27 cellular contexts compared by ENCODE assay signal in genomic region chrX:42028113-42028512, GRCh38.
DNase-seq lines count a peak whose midpoint lies in the region; ATAC-seq and TF ChIP-seq lines count a peak whose summit lies in the region.
"Had no signal": no experiment of that assay in that cellular context is flagged by ENCODE, and none has a peak within 500 bp of the region (broad histone marks: within the 10 kb centered on the region; RNA-seq: fewer than 3 reads in every experiment).

No MANE protein-coding gene starts in this region.

- TF ChIP-seq CTCF in transverse colon (IDR thresholded peaks at IDR 0.05), result no peak
- no peak for TF ChIP-seq CTCF in sigmoid colon (IDR thresholded peaks at IDR 0.05)

- DNase-seq in HT1080 (ENCODE audit: low read depth), result peak; percentile 3
- peak; percentile 18 for DNase-seq in SK-MEL-5 (ENCODE audit: low read depth, low spot score)
- peak; percentile 4 for DNase-seq in iPS-NIHi11 (ENCODE audit: low spot score)
- DNase-seq in transverse colon, result no peak
- no peak for DNase-seq in sigmoid colon
- DNase-seq in effector memory CD4-positive, alpha-beta T cell, result no peak
- DNase-seq: activated CD8-positive, alpha-beta T cell treated with anti-CD3 and anti-CD28 coated beads, Interleukin-2, amount 10 ng/mL, durations not matched to agents 7 days and 5 days; activated naive CD8-positive, alpha-beta T cell treated with anti-CD3 and anti-CD28 coated beads, Interleukin-2, amount 50 U/mL, for 24 hours; CD4-positive, CD25-positive, alpha-beta regulatory T cell; gastrocnemius medialis; hippocampal formation; left ventricle myocardium inferior; naive B cell; NCI-H1105 treated with DMSO at 0.1 percent for 48 hours; NCI-H2029 treated with DMSO at 0.1 percent for 48 hours; NCI-H2227 treated with DMSO at 0.1 percent for 48 hours; NCI-H69; SIG-M5; stimulated activated naive B cell treated with anti-CD40 and anti-IgM and Interleukin-4, amounts not matched to agents 10 μg/mL and 1 μg/mL and 100 μg/mL, for 72 hours; T-helper 1 cell; uterus had no signal

- H3K9me3 ChIP-seq in transverse colon (no peaks in the 10 kb centered on the region), sigmoid colon (no peaks in the 10 kb centered on the region)
- no peaks in the 10 kb centered on the region for H3K9me3 ChIP-seq in effector memory CD4-positive, alpha-beta T cell (ENCODE audit: control insufficient read depth, low read length)
- H3K9me3 ChIP-seq: gastrocnemius medialis, left ventricle myocardium inferior, Peyer's patch, prostate gland, thoracic aorta, uterus had no signal

- no peak for TF ChIP-seq EP300 in transverse colon (IDR thresholded peaks at IDR 0.05; ENCODE audit: low read depth)
- TF ChIP-seq EP300 in sigmoid colon (IDR thresholded peaks at IDR 0.05), result no peak

- TF ChIP-seq POLR2A in transverse colon (IDR thresholded peaks at IDR 0.05) (no peak), sigmoid colon (IDR thresholded peaks at IDR 0.05) (no peak)

- H3K27ac ChIP-seq in transverse colon (peak overlapping the region in 3 of 4 donors; percentile 5 to 66 (median 47)), sigmoid colon (no peak overlapping the region)
- no peak overlapping the region for H3K27ac ChIP-seq in effector memory CD4-positive, alpha-beta T cell (ENCODE audit: insufficient read depth, low read length, poor library complexity, severe bottlenecking)
- H3K27ac ChIP-seq: gastrocnemius medialis, left ventricle myocardium inferior, prostate gland, thoracic aorta, uterus had no signal

- H3K36me3 ChIP-seq in transverse colon (no peaks in the 10 kb centered on the region), sigmoid colon (no peaks in the 10 kb centered on the region)
- H3K36me3 ChIP-seq in effector memory CD4-positive, alpha-beta T cell (ENCODE audit: control insufficient read depth, insufficient read depth, low read length), result no peaks in the 10 kb centered on the region
- H3K36me3 ChIP-seq: gastrocnemius medialis, left ventricle myocardium inferior, Peyer's patch, prostate gland, thoracic aorta, uterus had no signal

- 54% methylated on average over 2 of the region's 2 CpGs; no CpG with 5 or more reads in 1 of the 2 donors for WGBS in transverse colon (ENCODE audit: low coverage in 1 of 2), 2 donors
- 47 to 80% methylated on average over 2 of the region's 2 CpGs for WGBS in sigmoid colon, 2 donors

- no peaks in the 10 kb centered on the region for H3K27me3 ChIP-seq in transverse colon
- no peaks in the 10 kb centered on the region for H3K27me3 ChIP-seq in sigmoid colon
- no peaks in the 10 kb centered on the region for H3K27me3 ChIP-seq in effector memory CD4-positive, alpha-beta T cell (replicated peaks; ENCODE audit: control insufficient read depth, insufficient read depth, low read length, poor library complexity, severe bottlenecking)
- H3K27me3 ChIP-seq: gastrocnemius medialis, Peyer's patch, uterus had no signal

- intact Hi-C loops in transverse colon (cut with DNase I; ENCODE audit: low total_unique reads), result no loop called here
- intact Hi-C loops in sigmoid colon (cut with DNase I), result no loop called here

- in situ Hi-C loops in SK-MEL-5 (cut with HindIII; ENCODE audit: low pct_unique_long_range_greater_than_20kb, low sequenced_read_pairs) (no loop called here), transverse colon (cut with MboI; ENCODE audit: low pct_ligation_motif_present in 1 of 4, low pct_unique_long_range_greater_than_20kb in 1 of 4, low sequenced_read_pairs in 3 of 4) (no loop called here)

- no peak for ATAC-seq in GM21786 (IDR thresholded peaks at IDR 0.05; ENCODE audit: unreplicated experiment)
- ATAC-seq: activated CD8-positive, alpha-beta T cell treated with anti-CD3 and anti-CD28 coated beads, Interleukin-2, amount 10 ng/mL, durations not matched to agents 7 days and 5 days; activated naive CD8-positive, alpha-beta T cell treated with anti-CD3 and anti-CD28 coated beads, Interleukin-2, amount 50 U/mL, for 24 hours; gastrocnemius medialis; HCT116; sciatic nerve; stimulated activated naive B cell treated with anti-CD40 and anti-IgM and Interleukin-4, amounts not matched to agents 10 μg/mL and 1 μg/mL and 100 μg/mL, for 72 hours had no signal

- no peaks in the 10 kb centered on the region for H3K4me1 ChIP-seq in transverse colon
- no peaks in the 10 kb centered on the region for H3K4me1 ChIP-seq in sigmoid colon
- H3K4me1 ChIP-seq in effector memory CD4-positive, alpha-beta T cell (ENCODE audit: control insufficient read depth, insufficient read depth, low read length, poor library complexity, severe bottlenecking), result no peaks in the 10 kb centered on the region
- H3K4me1 ChIP-seq: gastrocnemius medialis, left ventricle myocardium inferior, prostate gland, uterus had no signal

- no peak overlapping the region for H3K4me3 ChIP-seq in transverse colon
- H3K4me3 ChIP-seq in sigmoid colon, result no peak overlapping the region
- no peak overlapping the region for H3K4me3 ChIP-seq in effector memory CD4-positive, alpha-beta T cell (ENCODE audit: insufficient read depth, low read depth, low read length, poor library complexity, severe bottlenecking)
- H3K4me3 ChIP-seq: gastrocnemius medialis, left ventricle myocardium inferior, prostate gland, thoracic aorta, uterus had no signal

Comparison
In these comparisons a context has a peak if more than half of its experiments do, and no peak if none do; other contexts are left out.
1. DNase-seq: peak in HT1080 (single experiment), SK-MEL-5 (single experiment) and iPS-NIHi11 (single experiment); none in transverse colon (single experiment), sigmoid colon (single experiment) and effector memory CD4-positive, alpha-beta T cell (0 of 3).
2. H3K27ac ChIP-seq: peak in transverse colon (3 of 4); none in sigmoid colon (0 of 4) and effector memory CD4-positive, alpha-beta T cell (single experiment).